In genomic region chr11:76823481-76824028, GRCh38 we compare ENCODE assay signal across 8 cellular contexts. TPM values are rescaled to one million over a fixed set of nuclear protein-coding genes. Genes with fewer than 3 reads are reported as not detected.
DNase-seq lines count a peak whose midpoint lies in the region; ATAC-seq, FAIRE-seq and TF ChIP-seq lines count a peak whose summit lies in the region.

No MANE protein-coding gene starts in this region.

- no peak for FAIRE-seq in RCC 7860 (lab: Jason Lieb, UNC)

- no peak overlapping the region for H3K9ac ChIP-seq in neuronal stem cell (ENCODE audit: low read depth, low read length, poor library complexity)

- peak overlapping the region; percentile 5 for H3K18ac ChIP-seq in neuronal stem cell (ENCODE audit: low read length)

- 62% methylated on average over 9 of the region's 9 CpGs for WGBS in esophagus muscularis mucosa
- no CpG with 5 or more reads among the region's 9 CpGs for WGBS in neuronal stem cell (ENCODE audit: extremely low coverage in 2 of 2, insufficient read length in 2 of 2, insufficient replicate concordance in 1 of 2), 2 donors

- no peak overlapping the region for H2BK5ac ChIP-seq in neuronal stem cell (ENCODE audit: low read length)

- H3K4ac ChIP-seq in neuronal stem cell (ENCODE audit: low read length) = no peak overlapping the region

- no peaks in the 10 kb centered on the region for H3K27me3 ChIP-seq in esophagus muscularis mucosa
- H3K27me3 ChIP-seq in neuronal stem cell (ENCODE audit: control insufficient read depth in 3 of 3, insufficient read depth in 3 of 3, low read depth in 1 of 3, low read length in 3 of 3) = no peaks in the 10 kb centered on the region

- no peak overlapping the region for H3K14ac ChIP-seq in neuronal stem cell (ENCODE audit: low read length)

- DNase-seq in Caki2 (ENCODE audit: low read depth) (peak; percentile 22), RCC 7860 (ENCODE audit: low spot score) (peak; percentile 70), esophagus muscularis mucosa (ENCODE audit: extremely low spot score) (no peak), neuronal stem cell (ENCODE audit: low spot score) (no peak), DMS153 treated with DMSO at 0.1 percent for 48 hours (lab: John Stamatoyannopoulos, UW; ENCODE audit: unreplicated experiment) (no peak)

- peak overlapping the region; percentile 60 for H2AFZ ChIP-seq in neuronal stem cell (ENCODE audit: low read length)

- no peak overlapping the region for H2BK15ac ChIP-seq in neuronal stem cell (ENCODE audit: low read length)

- H2AK5ac ChIP-seq in neuronal stem cell (ENCODE audit: low read depth, low read length) = no peak overlapping the region

- H3K36me3 ChIP-seq in esophagus muscularis mucosa (no peaks in the 10 kb centered on the region), neuronal stem cell (replicated peaks in 1 of 2; ENCODE audit: control insufficient read depth in 2 of 2, insufficient read depth in 2 of 2, low read length in 2 of 2) (no peaks in the 10 kb centered on the region)

- H3K79me1 ChIP-seq in neuronal stem cell (ENCODE audit: low read depth, low read length) = no peaks in the 10 kb centered on the region

- no peak overlapping the region for H3K23ac ChIP-seq in neuronal stem cell (ENCODE audit: low read depth, low read length, poor library complexity)

- H3K4me2 ChIP-seq in neuronal stem cell (ENCODE audit: insufficient read depth, low read length, poor library complexity, severe bottlenecking) = no peak overlapping the region

- no peak overlapping the region for H2BK120ac ChIP-seq in neuronal stem cell (ENCODE audit: low read depth, low read length)

- intact Hi-C loops in esophagus muscularis mucosa (cut with DNase I) = no loop called here

- peaks cover 0 to 7% (median 3%) of the 10 kb centered on the region in 4 donors for H3K4me1 ChIP-seq in esophagus muscularis mucosa
- H3K4me1 ChIP-seq in neuronal stem cell (ENCODE audit: control insufficient read depth in 2 of 2, insufficient read depth in 1 of 2, low read depth in 1 of 2, low read length in 2 of 2) = peaks cover 0 to 7% of the 10 kb centered on the region in 2 donors

- H3K4me3 ChIP-seq in esophagus muscularis mucosa (peak overlapping the region in 1 of 4 donors; percentile 27), neuronal stem cell (ENCODE audit: low read length in 2 of 2) (no peak overlapping the region)

- TF ChIP-seq CTCF in esophagus muscularis mucosa (IDR thresholded peaks at IDR 0.05) = no peak

- H3K9me3 ChIP-seq in esophagus muscularis mucosa (no peaks in the 10 kb centered on the region), neuronal stem cell (replicated peaks in 1 of 2; ENCODE audit: control insufficient read depth in 2 of 2, insufficient read depth in 1 of 2, low read depth in 1 of 2, low read length in 2 of 2) (peaks cover 0 to 5% of the 10 kb centered on the region in 2 donors)

- ATAC-seq in GM18868 (IDR thresholded peaks at IDR 0.05; ENCODE audit: unreplicated experiment) (no peak), HG02884 (IDR thresholded peaks at IDR 0.05; ENCODE audit: unreplicated experiment) (no peak), GM18907 (IDR thresholded peaks at IDR 0.05; ENCODE audit: unreplicated experiment) (no peak)

- H4K8ac ChIP-seq in neuronal stem cell (ENCODE audit: low read depth, low read length) = no peak overlapping the region

- H4K91ac ChIP-seq in neuronal stem cell (ENCODE audit: low read depth, low read length, poor library complexity) = no peak overlapping the region

- TF ChIP-seq POLR2A in esophagus muscularis mucosa (IDR thresholded peaks at IDR 0.05; ENCODE audit: low read depth) = no peak

- no peak for TF ChIP-seq EP300 in esophagus muscularis mucosa (IDR thresholded peaks at IDR 0.05)

- H3K27ac ChIP-seq in esophagus muscularis mucosa (replicated peaks in 1 of 4) = peak overlapping the region; percentile 22 to 74 (median 60)
- no peak overlapping the region for H3K27ac ChIP-seq in neuronal stem cell (replicated peaks; ENCODE audit: low read length)

- in situ Hi-C loops in Caki2 (cut with HindIII; ENCODE audit: low pct_unique_long_range_greater_than_20kb, low sequenced_read_pairs) = no loop called here

- no peak overlapping the region for H2BK12ac ChIP-seq in neuronal stem cell (ENCODE audit: low read length)

RNA-seq across cellular contexts. Expression of gene ACER3, which starts 37.2 kb away (rescaled TPM):
- 1.2 and 5.7 TPM in 2 replicates for total RNA-seq in Caki2 (2014; rRNA removed; shearing (Covaris generic); ENCODE audit: low replicate concordance)
- total RNA-seq in esophagus muscularis mucosa = 10 to 100 TPM; 10.5 to 12.8 (median 11.2) TPM
- polyA plus RNA-seq in neuronal stem cell (2013, experiment 1 of 2) = 7.2 TPM
- 8.0 TPM for polyA plus RNA-seq in neuronal stem cell (2013, experiment 2 of 2)

RNA-seq across cellular contexts. Expression of gene TSKU, which starts 40.4 kb away (rescaled TPM):
- total RNA-seq in Caki2 (2014; rRNA removed; shearing (Covaris generic); ENCODE audit: low replicate concordance) = 48.6 and 48.9 TPM in 2 replicates
- 10 to 100 TPM; 19.1 to 60.6 (median 47.1) TPM for total RNA-seq in esophagus muscularis mucosa
- 12.1 TPM for polyA plus RNA-seq in neuronal stem cell (2013, experiment 1 of 2)
- 11.9 TPM for polyA plus RNA-seq in neuronal stem cell (2013, experiment 2 of 2)

Comparison
In these comparisons a context has a peak if more than half of its experiments do, and no peak if none do; other contexts are left out.
1. DNase-seq: peak in Caki2 (single experiment) and RCC 7860 (single experiment); none in esophagus muscularis mucosa (single experiment), neuronal stem cell (single experiment) and DMS153 treated with DMSO at 0.1 percent for 48 hours (single experiment).